ENCODE assay signal across 1 cellular context in the genomic region with DNA sequence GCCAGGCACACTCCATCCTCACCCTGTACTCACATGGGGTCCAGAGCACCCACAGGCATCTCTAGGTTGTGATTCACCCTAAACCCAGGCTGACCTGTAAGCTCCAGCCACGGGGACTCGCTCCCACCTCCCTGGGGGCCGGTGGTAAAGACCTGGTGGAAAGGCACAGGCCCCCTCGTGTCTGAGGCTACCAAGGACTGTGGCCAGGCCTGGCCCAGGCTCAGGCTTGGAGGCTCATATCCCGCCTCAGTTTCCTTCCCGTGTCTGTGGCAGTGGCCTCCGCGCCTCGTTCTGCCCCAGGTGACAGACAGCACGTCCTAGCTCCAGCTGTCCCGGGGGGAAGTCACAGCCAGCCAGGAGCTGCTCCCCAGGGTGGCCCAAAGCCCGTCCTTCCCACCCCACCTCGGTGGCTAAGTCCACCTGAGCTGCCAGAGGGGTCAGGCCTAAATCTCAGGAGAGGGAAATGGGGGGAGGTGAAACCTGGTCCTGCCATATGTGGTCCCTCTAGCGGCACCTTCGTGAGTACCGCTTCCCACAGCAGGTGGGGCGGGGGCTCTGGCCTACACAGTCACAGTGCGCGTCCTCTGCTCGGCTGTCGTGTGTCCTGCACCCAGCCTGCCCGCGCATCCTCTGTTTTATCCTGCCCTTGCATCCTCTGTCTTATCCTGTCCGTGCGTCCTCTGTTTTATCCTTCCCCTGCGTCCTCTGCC.
TF ChIP-seq lines count a peak whose summit lies in the region.

No MANE protein-coding gene starts in this region.

TF ChIP-seq in GM23338, 12 proteins besides CTCF, POLR2A, EP300 and RAD21:
- TF ChIP-seq ZNF331 (CRISPR knock-in tag; IDR thresholded peaks at IDR 0.05; ENCODE audit: low read depth) (no peak), JUNB (IDR thresholded peaks at IDR 0.05; ENCODE audit: unreplicated experiment) (no peak), CREB1 (CRISPR knock-in tag; IDR thresholded peaks at IDR 0.05; ENCODE audit: low read depth) (no peak), STAT1 (IDR thresholded peaks at IDR 0.05; ENCODE audit: unreplicated experiment) (no peak), POLR2AphosphoS5 (IDR thresholded peaks at IDR 0.05; ENCODE audit: low read depth) (no peak), EZH2 (IDR thresholded peaks at IDR 0.05; ENCODE audit: low read depth, unreplicated experiment) (no peak), NANOG (IDR thresholded peaks at IDR 0.05; ENCODE audit: borderline replicate concordance) (no peak), EZH2phosphoT487 (IDR thresholded peaks at IDR 0.05; ENCODE audit: unreplicated experiment) (no peak), ZNF114 (CRISPR knock-in tag; IDR thresholded peaks at IDR 0.05) (no peak), ZNF462 (CRISPR knock-in tag; IDR thresholded peaks at IDR 0.05) (no peak)
- TF ChIP-seq, protein P1, sequence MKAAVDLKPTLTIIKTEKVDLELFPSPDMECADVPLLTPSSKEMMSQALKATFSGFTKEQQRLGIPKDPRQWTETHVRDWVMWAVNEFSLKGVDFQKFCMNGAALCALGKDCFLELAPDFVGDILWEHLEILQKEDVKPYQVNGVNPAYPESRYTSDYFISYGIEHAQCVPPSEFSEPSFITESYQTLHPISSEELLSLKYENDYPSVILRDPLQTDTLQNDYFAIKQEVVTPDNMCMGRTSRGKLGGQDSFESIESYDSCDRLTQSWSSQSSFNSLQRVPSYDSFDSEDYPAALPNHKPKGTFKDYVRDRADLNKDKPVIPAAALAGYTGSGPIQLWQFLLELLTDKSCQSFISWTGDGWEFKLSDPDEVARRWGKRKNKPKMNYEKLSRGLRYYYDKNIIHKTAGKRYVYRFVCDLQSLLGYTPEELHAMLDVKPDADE (IDR thresholded peaks at IDR 0.05), result no peak
- TF ChIP-seq, protein P2, sequence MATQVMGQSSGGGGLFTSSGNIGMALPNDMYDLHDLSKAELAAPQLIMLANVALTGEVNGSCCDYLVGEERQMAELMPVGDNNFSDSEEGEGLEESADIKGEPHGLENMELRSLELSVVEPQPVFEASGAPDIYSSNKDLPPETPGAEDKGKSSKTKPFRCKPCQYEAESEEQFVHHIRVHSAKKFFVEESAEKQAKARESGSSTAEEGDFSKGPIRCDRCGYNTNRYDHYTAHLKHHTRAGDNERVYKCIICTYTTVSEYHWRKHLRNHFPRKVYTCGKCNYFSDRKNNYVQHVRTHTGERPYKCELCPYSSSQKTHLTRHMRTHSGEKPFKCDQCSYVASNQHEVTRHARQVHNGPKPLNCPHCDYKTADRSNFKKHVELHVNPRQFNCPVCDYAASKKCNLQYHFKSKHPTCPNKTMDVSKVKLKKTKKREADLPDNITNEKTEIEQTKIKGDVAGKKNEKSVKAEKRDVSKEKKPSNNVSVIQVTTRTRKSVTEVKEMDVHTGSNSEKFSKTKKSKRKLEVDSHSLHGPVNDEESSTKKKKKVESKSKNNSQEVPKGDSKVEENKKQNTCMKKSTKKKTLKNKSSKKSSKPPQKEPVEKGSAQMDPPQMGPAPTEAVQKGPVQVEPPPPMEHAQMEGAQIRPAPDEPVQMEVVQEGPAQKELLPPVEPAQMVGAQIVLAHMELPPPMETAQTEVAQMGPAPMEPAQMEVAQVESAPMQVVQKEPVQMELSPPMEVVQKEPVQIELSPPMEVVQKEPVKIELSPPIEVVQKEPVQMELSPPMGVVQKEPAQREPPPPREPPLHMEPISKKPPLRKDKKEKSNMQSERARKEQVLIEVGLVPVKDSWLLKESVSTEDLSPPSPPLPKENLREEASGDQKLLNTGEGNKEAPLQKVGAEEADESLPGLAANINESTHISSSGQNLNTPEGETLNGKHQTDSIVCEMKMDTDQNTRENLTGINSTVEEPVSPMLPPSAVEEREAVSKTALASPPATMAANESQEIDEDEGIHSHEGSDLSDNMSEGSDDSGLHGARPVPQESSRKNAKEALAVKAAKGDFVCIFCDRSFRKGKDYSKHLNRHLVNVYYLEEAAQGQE (IDR thresholded peaks at IDR 0.05; ENCODE audit: unreplicated experiment), result no peak
